ENCODE assay signal across 26 cellular contexts in the genomic region with DNA sequence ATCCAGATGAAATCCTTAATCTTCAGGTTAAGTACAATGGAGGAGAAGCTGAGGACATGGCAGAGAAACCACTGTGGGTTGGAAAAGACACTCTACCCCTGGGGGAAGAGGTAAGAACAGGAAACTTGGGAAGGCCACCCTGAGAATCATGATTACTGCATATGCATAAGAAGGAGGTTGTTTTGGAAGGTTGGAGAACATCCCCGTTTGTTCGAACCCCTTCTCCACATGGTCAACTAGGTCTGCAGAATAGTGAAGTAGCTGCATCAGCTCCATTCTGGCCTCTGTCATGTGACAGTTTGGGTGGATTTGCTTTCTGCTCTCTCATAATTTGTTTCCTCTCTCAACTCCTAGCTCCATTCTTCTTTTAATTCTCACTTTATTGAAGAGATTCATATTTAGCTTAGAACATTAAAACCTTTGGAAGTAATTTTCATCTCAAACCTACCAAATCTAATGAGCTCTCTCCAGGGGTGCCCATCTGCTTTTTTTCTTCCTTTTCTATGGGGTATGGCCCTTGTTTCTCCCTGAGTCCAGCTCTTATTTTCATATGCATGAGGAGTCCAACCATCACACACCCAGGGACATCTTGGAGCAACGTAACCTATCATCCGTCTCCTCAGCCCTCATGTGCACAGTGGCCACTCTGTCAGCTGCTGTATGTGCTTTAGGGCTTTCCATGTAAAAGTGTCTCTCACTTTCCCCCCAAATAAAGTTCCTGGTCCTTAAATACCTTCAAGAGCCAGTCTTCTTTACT.
"Had no signal": no experiment of that assay in that cellular context is flagged by ENCODE, and none has a peak within 500 bp of the region (broad histone marks: within the 10 kb centered on the region; RNA-seq: fewer than 3 reads in every experiment).

No MANE protein-coding gene starts in this region.

- H3K4me1 ChIP-seq: esophagus squamous epithelium, uterus had no signal

- H3K4me3 ChIP-seq: esophagus squamous epithelium, ovary, skin epidermis, uterus had no signal

- H3K27ac ChIP-seq: brain microvascular endothelial cell, esophagus squamous epithelium, neutrophil, ovary, skin epidermis, uterus, WERI-Rb-1 had no signal

- DNase-seq: activated CD4-positive, alpha-beta memory T cell treated with anti-CD3 and anti-CD28 coated beads, Interleukin-2, amount 10 ng/mL, durations not matched to agents 7 days and 5 days; activated CD4-positive, alpha-beta T cell treated with anti-CD3 and anti-CD28 coated beads, Interleukin-2, amount 10 ng/mL, durations not matched to agents 7 days and 5 days; activated CD8-positive, alpha-beta memory T cell treated with anti-CD3 and anti-CD28 coated beads, Interleukin-2, amount 50 U/mL, for 48 hours; activated gamma-delta T cell treated with Interleukin-2 at 50 U/mL for 16 hours; activated naive CD4-positive, alpha-beta T cell treated with anti-CD3 and anti-CD28 coated beads, Interleukin-2, amount 50 U/mL, for 16 hours; activated T-cell treated with anti-CD3 and anti-CD28 coated beads, Interleukin-2, amount 50 U/mL, for 24 hours; amniotic stem cell; brain microvascular endothelial cell; caudate nucleus; endodermal cell; esophagus squamous epithelium; left cardiac atrium; naive B cell; nephron progenitor cell; ovary; stimulated activated CD4-positive, alpha-beta T cell treated with anti-CD3 and anti-CD28 coated beads, Interleukin-12 subunit alpha, Interleukin-12 subunit beta, amount 100 ng/mL, for 4 hours; stimulated activated CD4-positive, alpha-beta T cell treated with anti-CD3 and anti-CD28 coated beads, Interleukin-4, amount 100 ng/mL, for 1 hour; stimulated activated naive CD8-positive, alpha-beta T cell treated with anti-CD3 and anti-CD28 coated beads, Interleukin-15, Interleukin-2, amounts not matched to agents 100 U/mL and 50 U/mL, for 24 hours; T1000; uterus; WERI-Rb-1 had no signal

- H3K9me3 ChIP-seq: esophagus squamous epithelium, neutrophil, ovary, uterus had no signal

- ATAC-seq: activated CD4-positive, CD25-positive, alpha-beta regulatory T cell treated with anti-CD3 and anti-CD28 coated beads, Interleukin-2, amount 50 U/mL, for 24 hours; activated T-helper 17 cell treated with anti-CD3 and anti-CD28 coated beads, Interleukin-2, amount 50 U/mL, for 72 hours; left cardiac atrium; sciatic nerve; stimulated activated naive CD8-positive, alpha-beta T cell treated with anti-CD3 and anti-CD28 coated beads, Interleukin-15, Interleukin-2, amounts not matched to agents 100 U/mL and 50 U/mL, for 24 hours had no signal

- H3K36me3 ChIP-seq: brain microvascular endothelial cell, esophagus squamous epithelium, neutrophil, ovary, uterus, WERI-Rb-1 had no signal

- H3K27me3 ChIP-seq: brain microvascular endothelial cell, esophagus squamous epithelium, ovary, uterus had no signal
